ENCODE assay signal across 9 cellular contexts in the genomic region with DNA sequence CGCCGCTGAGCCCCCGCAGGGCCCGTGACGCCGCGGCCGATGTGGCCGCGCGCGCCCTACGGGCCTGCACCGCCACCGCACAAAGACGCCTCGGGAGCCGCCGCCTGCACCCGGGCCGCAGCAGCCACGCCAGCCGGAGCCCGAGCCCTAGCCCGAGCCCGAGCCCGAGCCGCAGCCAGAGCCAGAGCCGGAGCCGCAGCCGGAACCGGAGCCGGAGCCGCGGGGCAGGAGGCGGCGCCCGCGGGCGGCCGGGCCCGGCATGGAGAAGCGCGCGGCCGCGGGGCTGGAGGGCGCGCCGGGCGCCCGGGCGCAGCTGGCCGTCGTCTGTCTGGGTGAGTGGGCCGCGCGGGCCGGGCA. TPM values are rescaled to one million over a fixed set of nuclear protein-coding genes. Genes with fewer than 3 reads are reported as not detected.
DNase-seq lines count a peak whose midpoint lies in the region; ATAC-seq and TF ChIP-seq lines count a peak whose summit lies in the region.
"Had no signal": no experiment of that assay in that cellular context is flagged by ENCODE, and none has a peak within 500 bp of the region (broad histone marks: within the 10 kb centered on the region; RNA-seq: fewer than 3 reads in every experiment).

No MANE protein-coding gene starts in this region.

- peak overlapping the region in 1 of 3 donors; percentile 68 for H3K27ac ChIP-seq in right lobe of liver
- no peak overlapping the region for H3K27ac ChIP-seq in urinary bladder (ENCODE audit: low read depth)

- no peak overlapping the region for H3K4me3 Mint-ChIP-seq in activated T-cell treated with anti-CD3 and anti-CD28 coated beads, Interleukin-2, amount 50 U/mL, for 72 hours
- H3K4me3 Mint-ChIP-seq in activated T-cell treated with anti-CD3 and anti-CD28 coated beads, Interleukin-2, amount 50 U/mL, for 24 hours: no peak overlapping the region

- TF ChIP-seq POLR2A in right lobe of liver (IDR thresholded peaks at IDR 0.05): no peak

- peaks cover 32% of the 10 kb centered on the region for H3K27me3 Mint-ChIP-seq in activated T-cell treated with anti-CD3 and anti-CD28 coated beads, Interleukin-2, amount 50 U/mL, for 72 hours (ENCODE audit: low read depth)
- peaks cover 58% of the 10 kb centered on the region for H3K27me3 Mint-ChIP-seq in activated T-cell treated with anti-CD3 and anti-CD28 coated beads, Interleukin-2, amount 50 U/mL, for 24 hours

- H3K4me1 ChIP-seq in right lobe of liver (peaks cover 0 to 6% (median 0%) of the 10 kb centered on the region in 4 donors), urinary bladder (ENCODE audit: insufficient read depth) (no peaks in the 10 kb centered on the region)

- no peaks in the 10 kb centered on the region for H3K27me3 ChIP-seq in right lobe of liver

- H3K27ac Mint-ChIP-seq in activated T-cell treated with anti-CD3 and anti-CD28 coated beads, Interleukin-2, amount 50 U/mL, for 72 hours: no peak overlapping the region
- H3K27ac Mint-ChIP-seq in activated T-cell treated with anti-CD3 and anti-CD28 coated beads, Interleukin-2, amount 50 U/mL, for 24 hours: no peak overlapping the region

- ATAC-seq in activated T-cell treated with anti-CD3 and anti-CD28 coated beads, Interleukin-2, amount 50 U/mL, for 72 hours (replicated peaks in 1 of 2): peak; percentile 34 to 44
- ATAC-seq in right lobe of liver (peak; percentile 5 to 46 (median 14)), GM18511 (IDR thresholded peaks at IDR 0.05; ENCODE audit: unreplicated experiment) (no peak)

- TF ChIP-seq CTCF in choroid plexus epithelial cell (conservative IDR thresholded peaks at IDR 0.05; ENCODE audit: low read depth, low read length) (no peak), right lobe of liver (IDR thresholded peaks at IDR 0.05) (no peak)

- H3K4me3 ChIP-seq in choroid plexus epithelial cell (ENCODE audit: low read depth, low read length) (peak overlapping the region; percentile 60), right lobe of liver (peak overlapping the region; percentile 67 to 70 (median 69)), urinary bladder (ENCODE audit: low read depth, low read length) (peak overlapping the region; percentile 81)

- no peak for DNase-seq in activated T-cell treated with anti-CD3 and anti-CD28 coated beads, Interleukin-2, amount 50 U/mL, for 72 hours
- DNase-seq in activated T-cell treated with anti-CD3 and anti-CD28 coated beads, Interleukin-2, amount 50 U/mL, for 24 hours: no peak
- DNase-seq in choroid plexus epithelial cell (ENCODE audit: low read depth) (no peak), right lobe of liver (no peak), SK-N-DZ (ENCODE audit: low spot score) (no peak), NCI-H345 treated with DMSO at 0.1 percent for 48 hours (lab: John Stamatoyannopoulos, UW; ENCODE audit: unreplicated experiment) (no peak)
- DNase-seq: NCI-H187 had no signal

- no CpG with 5 or more reads among the region's 59 CpGs for WGBS in right lobe of liver (ENCODE audit: insufficient coverage, low coverage, low lambda C conversion rate, missing lambda C conversion rate)
- WGBS in urinary bladder: under 1% methylated on average over 59 of the region's 59 CpGs

- intact Hi-C loops in right lobe of liver (cut with DNase I): no loop called here

- no peaks in the 10 kb centered on the region for H3K9me3 ChIP-seq in right lobe of liver

- no peaks in the 10 kb centered on the region for H3K9me3 Mint-ChIP-seq in activated T-cell treated with anti-CD3 and anti-CD28 coated beads, Interleukin-2, amount 50 U/mL, for 72 hours
- H3K9me3 Mint-ChIP-seq in activated T-cell treated with anti-CD3 and anti-CD28 coated beads, Interleukin-2, amount 50 U/mL, for 24 hours: no peaks in the 10 kb centered on the region

- H3K36me3 Mint-ChIP-seq in activated T-cell treated with anti-CD3 and anti-CD28 coated beads, Interleukin-2, amount 50 U/mL, for 72 hours (ENCODE audit: insufficient read depth in 2 of 2): no peaks in the 10 kb centered on the region
- H3K36me3 Mint-ChIP-seq in activated T-cell treated with anti-CD3 and anti-CD28 coated beads, Interleukin-2, amount 50 U/mL, for 24 hours (ENCODE audit: low read depth): no peaks in the 10 kb centered on the region

- H3K4me1 Mint-ChIP-seq in activated T-cell treated with anti-CD3 and anti-CD28 coated beads, Interleukin-2, amount 50 U/mL, for 72 hours (ENCODE audit: low read depth): no peaks in the 10 kb centered on the region
- H3K4me1 Mint-ChIP-seq in activated T-cell treated with anti-CD3 and anti-CD28 coated beads, Interleukin-2, amount 50 U/mL, for 24 hours (ENCODE audit: low read depth): peaks cover 3% of the 10 kb centered on the region

- H3K36me3 ChIP-seq in right lobe of liver (no peaks in the 10 kb centered on the region), urinary bladder (ENCODE audit: insufficient read depth) (no peaks in the 10 kb centered on the region)

RNA-seq across cellular contexts. Expression of a gene that starts 0.4 kb away (rescaled TPM):
- under 1 TPM in 1 of 2 donors, not detected in 1; 0.10 TPM for total RNA-seq in activated T-cell treated with anti-CD3 and anti-CD28 coated beads, Interleukin-2, amount 50 U/mL, for 72 hours
- 10 to 100 TPM; 25.2 to 40.7 (median 33.7) TPM for total RNA-seq in right lobe of liver
- total RNA-seq in urinary bladder: 14.4 TPM
- polyA plus RNA-seq in urinary bladder: 40.0 TPM
- polyA plus RNA-seq in SK-N-DZ (2014; cell fraction: cytosol; rRNA removed): 80.6 and 90.7 TPM in 2 replicates
- polyA plus RNA-seq in SK-N-DZ (2014; cell fraction: nucleus; rRNA removed): 105 and 139 TPM in 2 replicates

RNA-seq across cellular contexts. Expression of a gene that starts 31.1 kb away (rescaled TPM):
- total RNA-seq in activated T-cell treated with anti-CD3 and anti-CD28 coated beads, Interleukin-2, amount 50 U/mL, for 72 hours: not detected
- total RNA-seq in right lobe of liver: not detected
- total RNA-seq in urinary bladder: 2.2 TPM
- 1.1 TPM for polyA plus RNA-seq in urinary bladder
- not detected in 2 replicates for polyA plus RNA-seq in SK-N-DZ (2014; cell fraction: cytosol; rRNA removed)
- 0.52 TPM in 1 of 2 replicates, not detected in the other for polyA plus RNA-seq in SK-N-DZ (2014; cell fraction: nucleus; rRNA removed)

Comparison
In these comparisons a context has a peak if more than half of its experiments do, and no peak if none do; other contexts are left out.
1. RNA of a gene that starts 0.4 kb away (total RNA-seq): 25.2 to 40.7 TPM in right lobe of liver and 14.4 TPM in urinary bladder (single experiment); 0.10 TPM in activated T-cell treated with anti-CD3 and anti-CD28 coated beads, Interleukin-2, amount 50 U/mL, for 72 hours; every median in the first group is over 10 times any median in the second.
2. Peak in every context shown above with its lines, with median percentiles within 50 percentile points of each other: H3K4me3 ChIP-seq.